1 cellular context compared by ENCODE assay signal in the genomic region with DNA sequence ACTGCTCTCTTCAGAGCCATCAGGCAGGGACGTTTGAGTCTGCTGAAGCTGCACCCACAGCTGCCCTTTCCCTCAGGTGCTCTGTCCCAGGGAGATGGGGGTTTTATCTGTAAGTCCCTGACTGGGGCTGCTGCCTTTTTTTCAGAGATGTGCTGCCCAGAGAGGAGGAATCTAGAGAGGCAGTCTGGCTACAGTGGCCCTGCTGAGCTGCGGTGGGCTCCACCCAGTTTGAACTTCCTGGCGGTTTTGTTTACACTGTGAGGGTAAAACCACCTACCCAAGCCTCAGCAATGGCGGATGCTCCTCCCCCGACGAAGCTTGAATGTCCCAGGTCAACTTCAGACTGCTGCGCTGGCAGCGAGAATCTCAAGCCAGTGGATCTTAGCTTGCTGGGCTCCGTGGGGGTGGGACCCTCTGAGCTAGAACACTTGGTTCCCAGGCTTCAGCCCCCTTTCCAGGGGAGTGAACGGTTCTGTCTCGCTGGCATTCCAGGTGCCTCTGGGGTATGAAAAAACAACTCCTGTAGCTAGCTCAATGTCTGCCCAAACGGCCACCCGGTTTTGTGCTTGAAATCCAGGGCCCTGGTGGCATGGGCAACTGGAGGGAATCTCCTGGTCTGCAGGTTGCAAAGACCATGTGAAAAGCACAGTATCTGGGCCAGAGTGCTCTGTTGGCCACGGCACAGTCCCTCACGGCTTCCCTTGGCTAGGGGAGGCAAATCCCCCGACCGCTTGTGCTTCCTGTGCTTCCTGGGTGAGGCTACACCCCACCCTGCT.
TF ChIP-seq lines count a peak whose summit lies in the region.

No MANE protein-coding gene starts in this region.

TF ChIP-seq in HepG2, 621 proteins besides CTCF, POLR2A, EP300 and RAD21 (continued from another document and continues in another):
- TF ChIP-seq, protein P1, sequence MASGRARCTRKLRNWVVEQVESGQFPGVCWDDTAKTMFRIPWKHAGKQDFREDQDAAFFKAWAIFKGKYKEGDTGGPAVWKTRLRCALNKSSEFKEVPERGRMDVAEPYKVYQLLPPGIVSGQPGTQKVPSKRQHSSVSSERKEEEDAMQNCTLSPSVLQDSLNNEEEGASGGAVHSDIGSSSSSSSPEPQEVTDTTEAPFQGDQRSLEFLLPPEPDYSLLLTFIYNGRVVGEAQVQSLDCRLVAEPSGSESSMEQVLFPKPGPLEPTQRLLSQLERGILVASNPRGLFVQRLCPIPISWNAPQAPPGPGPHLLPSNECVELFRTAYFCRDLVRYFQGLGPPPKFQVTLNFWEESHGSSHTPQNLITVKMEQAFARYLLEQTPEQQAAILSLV (CRISPR knock-in tag; IDR thresholded peaks at IDR 0.05; ENCODE audit: borderline replicate concordance), result no peak
- TF ChIP-seq CENPT (CRISPR knock-in tag; IDR thresholded peaks at IDR 0.05; ENCODE audit: low read depth), result no peak
- no peak for TF ChIP-seq ZNF235 (CRISPR knock-in tag; IDR thresholded peaks at IDR 0.05; ENCODE audit: borderline replicate concordance)
- no peak for TF ChIP-seq ZNF138 (CRISPR knock-in tag; IDR thresholded peaks at IDR 0.05; ENCODE audit: low read depth)
- TF ChIP-seq, protein P2, sequence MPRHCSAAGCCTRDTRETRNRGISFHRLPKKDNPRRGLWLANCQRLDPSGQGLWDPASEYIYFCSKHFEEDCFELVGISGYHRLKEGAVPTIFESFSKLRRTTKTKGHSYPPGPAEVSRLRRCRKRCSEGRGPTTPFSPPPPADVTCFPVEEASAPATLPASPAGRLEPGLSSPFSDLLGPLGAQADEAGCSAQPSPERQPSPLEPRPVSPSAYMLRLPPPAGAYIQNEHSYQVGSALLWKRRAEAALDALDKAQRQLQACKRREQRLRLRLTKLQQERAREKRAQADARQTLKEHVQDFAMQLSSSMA (CRISPR knock-in tag; IDR thresholded peaks at IDR 0.05), result no peak
- TF ChIP-seq, protein P3, sequence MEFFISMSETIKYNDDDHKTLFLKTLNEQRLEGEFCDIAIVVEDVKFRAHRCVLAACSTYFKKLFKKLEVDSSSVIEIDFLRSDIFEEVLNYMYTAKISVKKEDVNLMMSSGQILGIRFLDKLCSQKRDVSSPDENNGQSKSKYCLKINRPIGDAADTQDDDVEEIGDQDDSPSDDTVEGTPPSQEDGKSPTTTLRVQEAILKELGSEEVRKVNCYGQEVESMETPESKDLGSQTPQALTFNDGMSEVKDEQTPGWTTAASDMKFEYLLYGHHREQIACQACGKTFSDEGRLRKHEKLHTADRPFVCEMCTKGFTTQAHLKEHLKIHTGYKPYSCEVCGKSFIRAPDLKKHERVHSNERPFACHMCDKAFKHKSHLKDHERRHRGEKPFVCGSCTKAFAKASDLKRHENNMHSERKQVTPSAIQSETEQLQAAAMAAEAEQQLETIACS (CRISPR knock-in tag; IDR thresholded peaks at IDR 0.05), result no peak
- no peak for TF ChIP-seq TOE1 (CRISPR knock-in tag; IDR thresholded peaks at IDR 0.05)
- TF ChIP-seq RXRA (CRISPR knock-in tag; IDR thresholded peaks at IDR 0.05), result 0 out of 2 replicates have a peak, but pooled peaks have one; percentile 5
- no peak for TF ChIP-seq AHR (CRISPR knock-in tag; IDR thresholded peaks at IDR 0.05)
- TF ChIP-seq KLF11 (CRISPR knock-in tag; IDR thresholded peaks at IDR 0.05), result no peak
- TF ChIP-seq, protein P4, sequence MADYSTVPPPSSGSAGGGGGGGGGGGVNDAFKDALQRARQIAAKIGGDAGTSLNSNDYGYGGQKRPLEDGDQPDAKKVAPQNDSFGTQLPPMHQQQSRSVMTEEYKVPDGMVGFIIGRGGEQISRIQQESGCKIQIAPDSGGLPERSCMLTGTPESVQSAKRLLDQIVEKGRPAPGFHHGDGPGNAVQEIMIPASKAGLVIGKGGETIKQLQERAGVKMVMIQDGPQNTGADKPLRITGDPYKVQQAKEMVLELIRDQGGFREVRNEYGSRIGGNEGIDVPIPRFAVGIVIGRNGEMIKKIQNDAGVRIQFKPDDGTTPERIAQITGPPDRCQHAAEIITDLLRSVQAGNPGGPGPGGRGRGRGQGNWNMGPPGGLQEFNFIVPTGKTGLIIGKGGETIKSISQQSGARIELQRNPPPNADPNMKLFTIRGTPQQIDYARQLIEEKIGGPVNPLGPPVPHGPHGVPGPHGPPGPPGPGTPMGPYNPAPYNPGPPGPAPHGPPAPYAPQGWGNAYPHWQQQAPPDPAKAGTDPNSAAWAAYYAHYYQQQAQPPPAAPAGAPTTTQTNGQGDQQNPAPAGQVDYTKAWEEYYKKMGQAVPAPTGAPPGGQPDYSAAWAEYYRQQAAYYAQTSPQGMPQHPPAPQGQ (CRISPR knock-in tag; IDR thresholded peaks at IDR 0.05; ENCODE audit: borderline replicate concordance), result no peak
- TF ChIP-seq, protein P5, sequence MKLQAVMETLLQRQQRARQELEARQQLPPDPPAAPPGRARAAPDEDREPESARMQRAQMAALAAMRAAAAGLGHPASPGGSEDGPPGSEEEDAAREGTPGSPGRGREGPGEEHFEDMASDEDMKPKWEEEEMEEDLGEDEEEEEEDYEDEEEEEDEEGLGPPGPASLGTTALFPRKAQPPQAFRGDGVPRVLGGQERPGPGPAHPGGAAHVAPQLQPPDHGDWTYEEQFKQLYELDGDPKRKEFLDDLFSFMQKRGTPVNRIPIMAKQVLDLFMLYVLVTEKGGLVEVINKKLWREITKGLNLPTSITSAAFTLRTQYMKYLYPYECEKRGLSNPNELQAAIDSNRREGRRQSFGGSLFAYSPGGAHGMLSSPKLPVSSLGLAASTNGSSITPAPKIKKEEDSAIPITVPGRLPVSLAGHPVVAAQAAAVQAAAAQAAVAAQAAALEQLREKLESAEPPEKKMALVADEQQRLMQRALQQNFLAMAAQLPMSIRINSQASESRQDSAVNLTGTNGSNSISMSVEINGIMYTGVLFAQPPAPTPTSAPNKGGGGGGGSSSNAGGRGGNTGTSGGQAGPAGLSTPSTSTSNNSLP (IDR thresholded peaks at IDR 0.05; ENCODE audit: low read depth, low read length), result no peak
- TF ChIP-seq, protein P6, sequence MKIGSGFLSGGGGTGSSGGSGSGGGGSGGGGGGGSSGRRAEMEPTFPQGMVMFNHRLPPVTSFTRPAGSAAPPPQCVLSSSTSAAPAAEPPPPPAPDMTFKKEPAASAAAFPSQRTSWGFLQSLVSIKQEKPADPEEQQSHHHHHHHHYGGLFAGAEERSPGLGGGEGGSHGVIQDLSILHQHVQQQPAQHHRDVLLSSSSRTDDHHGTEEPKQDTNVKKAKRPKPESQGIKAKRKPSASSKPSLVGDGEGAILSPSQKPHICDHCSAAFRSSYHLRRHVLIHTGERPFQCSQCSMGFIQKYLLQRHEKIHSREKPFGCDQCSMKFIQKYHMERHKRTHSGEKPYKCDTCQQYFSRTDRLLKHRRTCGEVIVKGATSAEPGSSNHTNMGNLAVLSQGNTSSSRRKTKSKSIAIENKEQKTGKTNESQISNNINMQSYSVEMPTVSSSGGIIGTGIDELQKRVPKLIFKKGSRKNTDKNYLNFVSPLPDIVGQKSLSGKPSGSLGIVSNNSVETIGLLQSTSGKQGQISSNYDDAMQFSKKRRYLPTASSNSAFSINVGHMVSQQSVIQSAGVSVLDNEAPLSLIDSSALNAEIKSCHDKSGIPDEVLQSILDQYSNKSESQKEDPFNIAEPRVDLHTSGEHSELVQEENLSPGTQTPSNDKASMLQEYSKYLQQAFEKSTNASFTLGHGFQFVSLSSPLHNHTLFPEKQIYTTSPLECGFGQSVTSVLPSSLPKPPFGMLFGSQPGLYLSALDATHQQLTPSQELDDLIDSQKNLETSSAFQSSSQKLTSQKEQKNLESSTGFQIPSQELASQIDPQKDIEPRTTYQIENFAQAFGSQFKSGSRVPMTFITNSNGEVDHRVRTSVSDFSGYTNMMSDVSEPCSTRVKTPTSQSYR (CRISPR knock-in tag; IDR thresholded peaks at IDR 0.05; ENCODE audit: borderline replicate concordance), result 0 out of 2 replicates have a peak, but pooled peaks have one; percentile 12
- TF ChIP-seq, protein P7, sequence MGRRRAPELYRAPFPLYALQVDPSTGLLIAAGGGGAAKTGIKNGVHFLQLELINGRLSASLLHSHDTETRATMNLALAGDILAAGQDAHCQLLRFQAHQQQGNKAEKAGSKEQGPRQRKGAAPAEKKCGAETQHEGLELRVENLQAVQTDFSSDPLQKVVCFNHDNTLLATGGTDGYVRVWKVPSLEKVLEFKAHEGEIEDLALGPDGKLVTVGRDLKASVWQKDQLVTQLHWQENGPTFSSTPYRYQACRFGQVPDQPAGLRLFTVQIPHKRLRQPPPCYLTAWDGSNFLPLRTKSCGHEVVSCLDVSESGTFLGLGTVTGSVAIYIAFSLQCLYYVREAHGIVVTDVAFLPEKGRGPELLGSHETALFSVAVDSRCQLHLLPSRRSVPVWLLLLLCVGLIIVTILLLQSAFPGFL (CRISPR knock-in tag; IDR thresholded peaks at IDR 0.05), result no peak
- peak; percentile 72 for TF ChIP-seq HOXA3 (CRISPR knock-in tag; IDR thresholded peaks at IDR 0.05)
- TF ChIP-seq RARA (CRISPR knock-in tag; IDR thresholded peaks at IDR 0.05), result no peak
- TF ChIP-seq MED13 (CRISPR knock-in tag; IDR thresholded peaks at IDR 0.05), result no peak
- TF ChIP-seq MAF1 (CRISPR knock-in tag; IDR thresholded peaks at IDR 0.05; ENCODE audit: borderline replicate concordance), result no peak
- no peak for TF ChIP-seq ATAD3A (CRISPR knock-in tag; IDR thresholded peaks at IDR 0.05)
- TF ChIP-seq JUN (CRISPR knock-in tag; IDR thresholded peaks at IDR 0.05), result no peak
- TF ChIP-seq ZNF772 (CRISPR knock-in tag; IDR thresholded peaks at IDR 0.05), result no peak
- TF ChIP-seq HMG20A (CRISPR knock-in tag; IDR thresholded peaks at IDR 0.05; ENCODE audit: borderline replicate concordance), result no peak
- TF ChIP-seq ZNF781 (CRISPR knock-in tag; IDR thresholded peaks at IDR 0.05; ENCODE audit: borderline replicate concordance, not compliant biosample characterization), result peak; percentile 32
- no peak for TF ChIP-seq HNRNPK (IDR thresholded peaks at IDR 0.05; ENCODE audit: low read depth, low read length, poor library complexity, severe bottlenecking)
- TF ChIP-seq, protein P8, sequence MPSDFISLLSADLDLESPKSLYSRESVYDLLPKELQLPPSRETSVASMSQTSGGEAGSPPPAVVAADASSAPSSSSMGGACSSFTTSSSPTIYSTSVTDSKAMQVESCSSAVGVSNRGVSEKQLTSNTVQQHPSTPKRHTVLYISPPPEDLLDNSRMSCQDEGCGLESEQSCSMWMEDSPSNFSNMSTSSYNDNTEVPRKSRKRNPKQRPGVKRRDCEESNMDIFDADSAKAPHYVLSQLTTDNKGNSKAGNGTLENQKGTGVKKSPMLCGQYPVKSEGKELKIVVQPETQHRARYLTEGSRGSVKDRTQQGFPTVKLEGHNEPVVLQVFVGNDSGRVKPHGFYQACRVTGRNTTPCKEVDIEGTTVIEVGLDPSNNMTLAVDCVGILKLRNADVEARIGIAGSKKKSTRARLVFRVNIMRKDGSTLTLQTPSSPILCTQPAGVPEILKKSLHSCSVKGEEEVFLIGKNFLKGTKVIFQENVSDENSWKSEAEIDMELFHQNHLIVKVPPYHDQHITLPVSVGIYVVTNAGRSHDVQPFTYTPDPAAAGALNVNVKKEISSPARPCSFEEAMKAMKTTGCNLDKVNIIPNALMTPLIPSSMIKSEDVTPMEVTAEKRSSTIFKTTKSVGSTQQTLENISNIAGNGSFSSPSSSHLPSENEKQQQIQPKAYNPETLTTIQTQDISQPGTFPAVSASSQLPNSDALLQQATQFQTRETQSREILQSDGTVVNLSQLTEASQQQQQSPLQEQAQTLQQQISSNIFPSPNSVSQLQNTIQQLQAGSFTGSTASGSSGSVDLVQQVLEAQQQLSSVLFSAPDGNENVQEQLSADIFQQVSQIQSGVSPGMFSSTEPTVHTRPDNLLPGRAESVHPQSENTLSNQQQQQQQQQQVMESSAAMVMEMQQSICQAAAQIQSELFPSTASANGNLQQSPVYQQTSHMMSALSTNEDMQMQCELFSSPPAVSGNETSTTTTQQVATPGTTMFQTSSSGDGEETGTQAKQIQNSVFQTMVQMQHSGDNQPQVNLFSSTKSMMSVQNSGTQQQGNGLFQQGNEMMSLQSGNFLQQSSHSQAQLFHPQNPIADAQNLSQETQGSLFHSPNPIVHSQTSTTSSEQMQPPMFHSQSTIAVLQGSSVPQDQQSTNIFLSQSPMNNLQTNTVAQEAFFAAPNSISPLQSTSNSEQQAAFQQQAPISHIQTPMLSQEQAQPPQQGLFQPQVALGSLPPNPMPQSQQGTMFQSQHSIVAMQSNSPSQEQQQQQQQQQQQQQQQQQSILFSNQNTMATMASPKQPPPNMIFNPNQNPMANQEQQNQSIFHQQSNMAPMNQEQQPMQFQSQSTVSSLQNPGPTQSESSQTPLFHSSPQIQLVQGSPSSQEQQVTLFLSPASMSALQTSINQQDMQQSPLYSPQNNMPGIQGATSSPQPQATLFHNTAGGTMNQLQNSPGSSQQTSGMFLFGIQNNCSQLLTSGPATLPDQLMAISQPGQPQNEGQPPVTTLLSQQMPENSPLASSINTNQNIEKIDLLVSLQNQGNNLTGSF (CRISPR knock-in tag; IDR thresholded peaks at IDR 0.05), result no peak
